ENCODE assay signal across 2 cellular contexts in the genomic region with DNA sequence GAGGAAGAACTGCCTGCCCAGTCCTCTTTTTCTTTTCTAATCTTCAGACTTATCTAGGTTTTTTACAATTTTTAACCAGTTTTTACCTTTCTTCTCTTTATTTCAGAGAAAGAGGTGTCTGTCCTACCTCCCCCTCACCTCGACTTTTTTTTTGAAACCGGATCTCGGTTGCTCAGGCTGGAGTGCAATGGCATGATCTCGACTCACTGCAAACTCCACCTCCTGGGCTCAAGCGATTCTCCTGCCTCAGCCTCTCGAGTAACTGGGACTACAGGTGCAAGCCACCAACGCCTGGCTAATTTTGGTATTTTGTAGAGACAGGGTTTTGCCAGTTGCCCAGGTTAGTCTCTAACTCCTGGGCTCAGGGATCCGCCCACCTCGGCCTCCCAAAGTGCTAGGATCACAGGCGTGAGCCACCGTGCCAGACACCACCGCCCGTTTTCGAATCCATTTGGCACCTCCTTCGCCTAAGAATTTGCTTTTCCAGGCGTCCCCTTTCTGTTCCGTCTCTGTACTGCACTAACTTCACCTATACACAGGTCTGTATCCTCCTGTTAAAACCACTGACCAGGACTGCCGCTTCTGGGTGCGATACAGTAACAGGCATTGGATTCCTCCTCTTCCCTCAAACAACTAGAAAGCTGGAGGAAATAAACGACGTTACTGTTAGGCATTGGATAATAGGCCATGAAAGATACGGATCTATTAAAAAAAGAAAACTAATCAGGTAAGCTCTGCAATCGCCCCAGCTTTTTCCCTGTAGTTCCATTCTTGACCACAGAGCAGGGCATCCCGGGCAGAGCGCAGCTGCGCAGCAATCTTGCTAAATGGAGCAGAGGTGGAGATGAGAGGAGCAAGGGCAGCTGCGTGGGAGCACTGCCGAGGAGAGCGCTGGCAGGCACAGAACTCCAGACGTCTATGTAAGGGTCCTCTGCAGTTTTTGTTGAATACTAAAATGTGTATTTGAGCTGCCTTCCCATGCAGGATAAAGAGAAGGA.
TF ChIP-seq lines count a peak whose summit lies in the region.

No MANE protein-coding gene starts in this region.

TF ChIP-seq in H1, 55 proteins besides CTCF, POLR2A, EP300 and RAD21:
- TF ChIP-seq RNF2 (IDR thresholded peaks at IDR 0.05; ENCODE audit: borderline replicate concordance, low read depth, low read length, missing control alignments, poor library complexity, severe bottlenecking): no peak
- TF ChIP-seq GABPA (IDR thresholded peaks at IDR 0.05; ENCODE audit: borderline replicate concordance, insufficient read depth, low read length): no peak
- no peak for TF ChIP-seq CHD1 (IDR thresholded peaks at IDR 0.05; ENCODE audit: low read depth, low read length)
- no peak for TF ChIP-seq KDM4A (IDR thresholded peaks at IDR 0.05; ENCODE audit: low read depth, low read length, severe bottlenecking)
- no peak for TF ChIP-seq SIN3A (conservative IDR thresholded peaks at IDR 0.05 in 1 of 2, IDR thresholded peaks at IDR 0.05 in 1 of 2; ENCODE audit: low read depth in 1 of 2, low read length in 2 of 2)
- TF ChIP-seq EGR1 (IDR thresholded peaks at IDR 0.05; ENCODE audit: borderline replicate concordance, low read depth, low read length): no peak
- TF ChIP-seq JUND (IDR thresholded peaks at IDR 0.05; ENCODE audit: low read length): no peak
- TF ChIP-seq, protein P1, sequence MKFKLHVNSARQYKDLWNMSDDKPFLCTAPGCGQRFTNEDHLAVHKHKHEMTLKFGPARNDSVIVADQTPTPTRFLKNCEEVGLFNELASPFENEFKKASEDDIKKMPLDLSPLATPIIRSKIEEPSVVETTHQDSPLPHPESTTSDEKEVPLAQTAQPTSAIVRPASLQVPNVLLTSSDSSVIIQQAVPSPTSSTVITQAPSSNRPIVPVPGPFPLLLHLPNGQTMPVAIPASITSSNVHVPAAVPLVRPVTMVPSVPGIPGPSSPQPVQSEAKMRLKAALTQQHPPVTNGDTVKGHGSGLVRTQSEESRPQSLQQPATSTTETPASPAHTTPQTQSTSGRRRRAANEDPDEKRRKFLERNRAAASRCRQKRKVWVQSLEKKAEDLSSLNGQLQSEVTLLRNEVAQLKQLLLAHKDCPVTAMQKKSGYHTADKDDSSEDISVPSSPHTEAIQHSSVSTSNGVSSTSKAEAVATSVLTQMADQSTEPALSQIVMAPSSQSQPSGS (IDR thresholded peaks at IDR 0.05; ENCODE audit: low read length): no peak
- no peak for TF ChIP-seq KDM1A (IDR thresholded peaks at IDR 0.05; ENCODE audit: borderline replicate concordance, low read length)
- no peak for TF ChIP-seq TBP (IDR thresholded peaks at IDR 0.05; ENCODE audit: low read depth, low read length)

TF ChIP-seq in GM12891, 5 proteins besides CTCF, POLR2A, EP300 and RAD21 (continued from another document):
- no peak for TF ChIP-seq POLR2AphosphoS5 (IDR thresholded peaks at IDR 0.05; ENCODE audit: low read depth, low read length)
- no peak for TF ChIP-seq PAX5 (IDR thresholded peaks at IDR 0.05; ENCODE audit: insufficient read depth, low read length, severe bottlenecking)
- no peak for TF ChIP-seq POU2F2 (IDR thresholded peaks at IDR 0.05; ENCODE audit: low read depth, low read length)
